1 cellular context compared by ENCODE assay signal in the genomic region with DNA sequence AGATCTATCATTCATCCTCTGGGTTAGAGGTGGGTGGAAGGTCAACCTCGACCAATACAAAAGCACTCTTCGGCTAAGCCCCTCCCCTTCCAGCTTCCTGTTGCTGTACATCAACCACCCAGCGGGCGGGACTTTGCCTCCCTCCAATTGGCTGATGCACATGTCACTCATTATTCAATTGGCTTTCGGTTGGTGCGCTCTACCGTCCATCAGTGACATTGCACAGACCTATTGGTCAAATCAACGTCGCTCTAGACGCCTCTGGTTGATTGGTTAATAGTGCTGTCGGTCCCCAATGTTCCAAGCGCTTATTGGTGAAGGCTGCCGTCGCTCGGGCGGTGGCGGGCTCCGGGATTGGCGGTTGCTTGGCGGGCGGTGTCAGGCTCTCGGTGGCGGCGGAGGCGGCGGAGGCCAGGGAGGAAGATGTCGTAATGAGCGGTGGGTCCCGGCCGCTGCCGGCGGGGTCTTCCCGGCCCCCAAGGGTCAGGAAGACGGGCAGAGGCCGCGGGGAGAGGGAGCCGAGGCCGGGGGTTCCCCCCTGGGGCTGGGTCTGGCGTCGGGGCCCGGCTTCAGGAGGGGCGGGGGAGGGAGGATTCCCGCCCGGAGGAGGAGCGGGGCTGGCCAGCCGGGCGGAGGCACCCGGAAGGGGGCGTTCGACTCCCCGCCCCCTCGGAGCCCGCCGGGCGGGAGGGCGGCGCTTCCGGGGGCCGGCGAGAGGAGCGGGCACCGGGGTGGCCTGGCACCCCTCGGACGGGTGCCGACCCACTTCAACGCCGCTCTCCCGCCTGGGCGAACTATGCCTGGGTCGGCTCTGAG.
TF ChIP-seq lines count a peak whose summit lies in the region.

A gene (plus strand): TSS at position 381 of the 816 bp plus-strand sequence. CDS start 51 bp downstream, at position 432.

TF ChIP-seq in K562, 482 proteins besides CTCF, POLR2A, EP300 and RAD21 (continued from another document and continues in another):
- TF ChIP-seq, protein P1, sequence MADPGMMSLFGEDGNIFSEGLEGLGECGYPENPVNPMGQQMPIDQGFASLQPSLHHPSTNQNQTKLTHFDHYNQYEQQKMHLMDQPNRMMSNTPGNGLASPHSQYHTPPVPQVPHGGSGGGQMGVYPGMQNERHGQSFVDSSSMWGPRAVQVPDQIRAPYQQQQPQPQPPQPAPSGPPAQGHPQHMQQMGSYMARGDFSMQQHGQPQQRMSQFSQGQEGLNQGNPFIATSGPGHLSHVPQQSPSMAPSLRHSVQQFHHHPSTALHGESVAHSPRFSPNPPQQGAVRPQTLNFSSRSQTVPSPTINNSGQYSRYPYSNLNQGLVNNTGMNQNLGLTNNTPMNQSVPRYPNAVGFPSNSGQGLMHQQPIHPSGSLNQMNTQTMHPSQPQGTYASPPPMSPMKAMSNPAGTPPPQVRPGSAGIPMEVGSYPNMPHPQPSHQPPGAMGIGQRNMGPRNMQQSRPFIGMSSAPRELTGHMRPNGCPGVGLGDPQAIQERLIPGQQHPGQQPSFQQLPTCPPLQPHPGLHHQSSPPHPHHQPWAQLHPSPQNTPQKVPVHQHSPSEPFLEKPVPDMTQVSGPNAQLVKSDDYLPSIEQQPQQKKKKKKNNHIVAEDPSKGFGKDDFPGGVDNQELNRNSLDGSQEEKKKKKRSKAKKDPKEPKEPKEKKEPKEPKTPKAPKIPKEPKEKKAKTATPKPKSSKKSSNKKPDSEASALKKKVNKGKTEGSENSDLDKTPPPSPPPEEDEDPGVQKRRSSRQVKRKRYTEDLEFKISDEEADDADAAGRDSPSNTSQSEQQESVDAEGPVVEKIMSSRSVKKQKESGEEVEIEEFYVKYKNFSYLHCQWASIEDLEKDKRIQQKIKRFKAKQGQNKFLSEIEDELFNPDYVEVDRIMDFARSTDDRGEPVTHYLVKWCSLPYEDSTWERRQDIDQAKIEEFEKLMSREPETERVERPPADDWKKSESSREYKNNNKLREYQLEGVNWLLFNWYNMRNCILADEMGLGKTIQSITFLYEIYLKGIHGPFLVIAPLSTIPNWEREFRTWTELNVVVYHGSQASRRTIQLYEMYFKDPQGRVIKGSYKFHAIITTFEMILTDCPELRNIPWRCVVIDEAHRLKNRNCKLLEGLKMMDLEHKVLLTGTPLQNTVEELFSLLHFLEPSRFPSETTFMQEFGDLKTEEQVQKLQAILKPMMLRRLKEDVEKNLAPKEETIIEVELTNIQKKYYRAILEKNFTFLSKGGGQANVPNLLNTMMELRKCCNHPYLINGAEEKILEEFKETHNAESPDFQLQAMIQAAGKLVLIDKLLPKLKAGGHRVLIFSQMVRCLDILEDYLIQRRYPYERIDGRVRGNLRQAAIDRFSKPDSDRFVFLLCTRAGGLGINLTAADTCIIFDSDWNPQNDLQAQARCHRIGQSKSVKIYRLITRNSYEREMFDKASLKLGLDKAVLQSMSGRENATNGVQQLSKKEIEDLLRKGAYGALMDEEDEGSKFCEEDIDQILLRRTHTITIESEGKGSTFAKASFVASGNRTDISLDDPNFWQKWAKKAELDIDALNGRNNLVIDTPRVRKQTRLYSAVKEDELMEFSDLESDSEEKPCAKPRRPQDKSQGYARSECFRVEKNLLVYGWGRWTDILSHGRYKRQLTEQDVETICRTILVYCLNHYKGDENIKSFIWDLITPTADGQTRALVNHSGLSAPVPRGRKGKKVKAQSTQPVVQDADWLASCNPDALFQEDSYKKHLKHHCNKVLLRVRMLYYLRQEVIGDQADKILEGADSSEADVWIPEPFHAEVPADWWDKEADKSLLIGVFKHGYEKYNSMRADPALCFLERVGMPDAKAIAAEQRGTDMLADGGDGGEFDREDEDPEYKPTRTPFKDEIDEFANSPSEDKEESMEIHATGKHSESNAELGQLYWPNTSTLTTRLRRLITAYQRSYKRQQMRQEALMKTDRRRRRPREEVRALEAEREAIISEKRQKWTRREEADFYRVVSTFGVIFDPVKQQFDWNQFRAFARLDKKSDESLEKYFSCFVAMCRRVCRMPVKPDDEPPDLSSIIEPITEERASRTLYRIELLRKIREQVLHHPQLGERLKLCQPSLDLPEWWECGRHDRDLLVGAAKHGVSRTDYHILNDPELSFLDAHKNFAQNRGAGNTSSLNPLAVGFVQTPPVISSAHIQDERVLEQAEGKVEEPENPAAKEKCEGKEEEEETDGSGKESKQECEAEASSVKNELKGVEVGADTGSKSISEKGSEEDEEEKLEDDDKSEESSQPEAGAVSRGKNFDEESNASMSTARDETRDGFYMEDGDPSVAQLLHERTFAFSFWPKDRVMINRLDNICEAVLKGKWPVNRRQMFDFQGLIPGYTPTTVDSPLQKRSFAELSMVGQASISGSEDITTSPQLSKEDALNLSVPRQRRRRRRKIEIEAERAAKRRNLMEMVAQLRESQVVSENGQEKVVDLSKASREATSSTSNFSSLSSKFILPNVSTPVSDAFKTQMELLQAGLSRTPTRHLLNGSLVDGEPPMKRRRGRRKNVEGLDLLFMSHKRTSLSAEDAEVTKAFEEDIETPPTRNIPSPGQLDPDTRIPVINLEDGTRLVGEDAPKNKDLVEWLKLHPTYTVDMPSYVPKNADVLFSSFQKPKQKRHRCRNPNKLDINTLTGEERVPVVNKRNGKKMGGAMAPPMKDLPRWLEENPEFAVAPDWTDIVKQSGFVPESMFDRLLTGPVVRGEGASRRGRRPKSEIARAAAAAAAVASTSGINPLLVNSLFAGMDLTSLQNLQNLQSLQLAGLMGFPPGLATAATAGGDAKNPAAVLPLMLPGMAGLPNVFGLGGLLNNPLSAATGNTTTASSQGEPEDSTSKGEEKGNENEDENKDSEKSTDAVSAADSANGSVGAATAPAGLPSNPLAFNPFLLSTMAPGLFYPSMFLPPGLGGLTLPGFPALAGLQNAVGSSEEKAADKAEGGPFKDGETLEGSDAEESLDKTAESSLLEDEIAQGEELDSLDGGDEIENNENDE (IDR thresholded peaks at IDR 0.05; ENCODE audit: low read depth, low read length): no peak
- no peak for TF ChIP-seq ZNF146 (CRISPR knock-in tag; IDR thresholded peaks at IDR 0.05; ENCODE audit: unreplicated experiment)
- TF ChIP-seq TAF9B (IDR thresholded peaks at IDR 0.05; ENCODE audit: partially characterized antibody): no peak
- TF ChIP-seq ZNF76 (CRISPR knock-in tag; IDR thresholded peaks at IDR 0.05; ENCODE audit: borderline replicate concordance): no peak
- peak; percentile 90 for TF ChIP-seq POLR2G (IDR thresholded peaks at IDR 0.05; ENCODE audit: low read depth, low read length)
- no peak for TF ChIP-seq HEY1 (CRISPR knock-in tag; IDR thresholded peaks at IDR 0.05; ENCODE audit: borderline replicate concordance)
- TF ChIP-seq NFATC3 (IDR thresholded peaks at IDR 0.05): no peak
- no peak for TF ChIP-seq TFAM (CRISPR knock-in tag; conservative IDR thresholded peaks at IDR 0.05)
- no peak for TF ChIP-seq TCF3 (CRISPR knock-in tag; IDR thresholded peaks at IDR 0.05)
- peak; percentile 71; the same call in 1 of the 2 replicates for TF ChIP-seq POLR2AphosphoS5 (IDR thresholded peaks at IDR 0.05; ENCODE audit: control insufficient read depth, insufficient read depth, low read depth, low read length)
- TF ChIP-seq SP2 (IDR thresholded peaks at IDR 0.05; ENCODE audit: extremely low read depth, low read depth, low read length, poor library complexity, severe bottlenecking): peak; percentile 95
- TF ChIP-seq ZNF354B (CRISPR knock-in tag; IDR thresholded peaks at IDR 0.05): no peak
- no peak for TF ChIP-seq SPI1 (IDR thresholded peaks at IDR 0.05; ENCODE audit: borderline replicate concordance, low read depth, low read length)
- no peak for TF ChIP-seq NFE2 (IDR thresholded peaks at IDR 0.05; ENCODE audit: low read depth)
- no peak for TF ChIP-seq CCAR2 (IDR thresholded peaks at IDR 0.05; ENCODE audit: low read depth, low read length)
- TF ChIP-seq, protein P2, sequence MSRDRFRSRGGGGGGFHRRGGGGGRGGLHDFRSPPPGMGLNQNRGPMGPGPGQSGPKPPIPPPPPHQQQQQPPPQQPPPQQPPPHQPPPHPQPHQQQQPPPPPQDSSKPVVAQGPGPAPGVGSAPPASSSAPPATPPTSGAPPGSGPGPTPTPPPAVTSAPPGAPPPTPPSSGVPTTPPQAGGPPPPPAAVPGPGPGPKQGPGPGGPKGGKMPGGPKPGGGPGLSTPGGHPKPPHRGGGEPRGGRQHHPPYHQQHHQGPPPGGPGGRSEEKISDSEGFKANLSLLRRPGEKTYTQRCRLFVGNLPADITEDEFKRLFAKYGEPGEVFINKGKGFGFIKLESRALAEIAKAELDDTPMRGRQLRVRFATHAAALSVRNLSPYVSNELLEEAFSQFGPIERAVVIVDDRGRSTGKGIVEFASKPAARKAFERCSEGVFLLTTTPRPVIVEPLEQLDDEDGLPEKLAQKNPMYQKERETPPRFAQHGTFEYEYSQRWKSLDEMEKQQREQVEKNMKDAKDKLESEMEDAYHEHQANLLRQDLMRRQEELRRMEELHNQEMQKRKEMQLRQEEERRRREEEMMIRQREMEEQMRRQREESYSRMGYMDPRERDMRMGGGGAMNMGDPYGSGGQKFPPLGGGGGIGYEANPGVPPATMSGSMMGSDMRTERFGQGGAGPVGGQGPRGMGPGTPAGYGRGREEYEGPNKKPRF (IDR thresholded peaks at IDR 0.05; ENCODE audit: low read depth, low read length): no peak
- TF ChIP-seq ZNF24 (IDR thresholded peaks at IDR 0.05): no peak
- TF ChIP-seq, protein P3, sequence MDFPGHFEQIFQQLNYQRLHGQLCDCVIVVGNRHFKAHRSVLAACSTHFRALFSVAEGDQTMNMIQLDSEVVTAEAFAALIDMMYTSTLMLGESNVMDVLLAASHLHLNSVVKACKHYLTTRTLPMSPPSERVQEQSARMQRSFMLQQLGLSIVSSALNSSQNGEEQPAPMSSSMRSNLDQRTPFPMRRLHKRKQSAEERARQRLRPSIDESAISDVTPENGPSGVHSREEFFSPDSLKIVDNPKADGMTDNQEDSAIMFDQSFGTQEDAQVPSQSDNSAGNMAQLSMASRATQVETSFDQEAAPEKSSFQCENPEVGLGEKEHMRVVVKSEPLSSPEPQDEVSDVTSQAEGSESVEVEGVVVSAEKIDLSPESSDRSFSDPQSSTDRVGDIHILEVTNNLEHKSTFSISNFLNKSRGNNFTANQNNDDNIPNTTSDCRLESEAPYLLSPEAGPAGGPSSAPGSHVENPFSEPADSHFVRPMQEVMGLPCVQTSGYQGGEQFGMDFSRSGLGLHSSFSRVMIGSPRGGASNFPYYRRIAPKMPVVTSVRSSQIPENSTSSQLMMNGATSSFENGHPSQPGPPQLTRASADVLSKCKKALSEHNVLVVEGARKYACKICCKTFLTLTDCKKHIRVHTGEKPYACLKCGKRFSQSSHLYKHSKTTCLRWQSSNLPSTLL (IDR thresholded peaks at IDR 0.05): no peak
- TF ChIP-seq CBX1 (IDR thresholded peaks at IDR 0.05; ENCODE audit: low read depth): no peak
- TF ChIP-seq, protein P4, sequence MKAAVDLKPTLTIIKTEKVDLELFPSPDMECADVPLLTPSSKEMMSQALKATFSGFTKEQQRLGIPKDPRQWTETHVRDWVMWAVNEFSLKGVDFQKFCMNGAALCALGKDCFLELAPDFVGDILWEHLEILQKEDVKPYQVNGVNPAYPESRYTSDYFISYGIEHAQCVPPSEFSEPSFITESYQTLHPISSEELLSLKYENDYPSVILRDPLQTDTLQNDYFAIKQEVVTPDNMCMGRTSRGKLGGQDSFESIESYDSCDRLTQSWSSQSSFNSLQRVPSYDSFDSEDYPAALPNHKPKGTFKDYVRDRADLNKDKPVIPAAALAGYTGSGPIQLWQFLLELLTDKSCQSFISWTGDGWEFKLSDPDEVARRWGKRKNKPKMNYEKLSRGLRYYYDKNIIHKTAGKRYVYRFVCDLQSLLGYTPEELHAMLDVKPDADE (conservative IDR thresholded peaks at IDR 0.05; ENCODE audit: control insufficient read depth, low read depth, low read length): no peak; the same call in none of the 2 replicates
- no peak for TF ChIP-seq BCL6 (CRISPR knock-in tag; IDR thresholded peaks at IDR 0.05)
- no peak for TF ChIP-seq HDAC2 (IDR thresholded peaks at IDR 0.05)
- no peak for TF ChIP-seq CSDE1 (IDR thresholded peaks at IDR 0.05)
- TF ChIP-seq, protein P5, sequence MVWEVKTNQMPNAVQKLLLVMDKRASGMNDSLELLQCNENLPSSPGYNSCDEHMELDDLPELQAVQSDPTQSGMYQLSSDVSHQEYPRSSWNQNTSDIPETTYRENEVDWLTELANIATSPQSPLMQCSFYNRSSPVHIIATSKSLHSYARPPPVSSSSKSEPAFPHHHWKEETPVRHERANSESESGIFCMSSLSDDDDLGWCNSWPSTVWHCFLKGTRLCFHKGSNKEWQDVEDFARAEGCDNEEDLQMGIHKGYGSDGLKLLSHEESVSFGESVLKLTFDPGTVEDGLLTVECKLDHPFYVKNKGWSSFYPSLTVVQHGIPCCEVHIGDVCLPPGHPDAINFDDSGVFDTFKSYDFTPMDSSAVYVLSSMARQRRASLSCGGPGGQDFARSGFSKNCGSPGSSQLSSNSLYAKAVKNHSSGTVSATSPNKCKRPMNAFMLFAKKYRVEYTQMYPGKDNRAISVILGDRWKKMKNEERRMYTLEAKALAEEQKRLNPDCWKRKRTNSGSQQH (CRISPR knock-in tag; IDR thresholded peaks at IDR 0.05): no peak
- TF ChIP-seq ZNF445 (CRISPR knock-in tag; IDR thresholded peaks at IDR 0.05; ENCODE audit: low read depth): no peak
- no peak for TF ChIP-seq ZNF717 (CRISPR knock-in tag; IDR thresholded peaks at IDR 0.05)
- TF ChIP-seq SRSF3 (IDR thresholded peaks at IDR 0.05; ENCODE audit: insufficient read depth, low read length): no peak
- TF ChIP-seq, protein P6, sequence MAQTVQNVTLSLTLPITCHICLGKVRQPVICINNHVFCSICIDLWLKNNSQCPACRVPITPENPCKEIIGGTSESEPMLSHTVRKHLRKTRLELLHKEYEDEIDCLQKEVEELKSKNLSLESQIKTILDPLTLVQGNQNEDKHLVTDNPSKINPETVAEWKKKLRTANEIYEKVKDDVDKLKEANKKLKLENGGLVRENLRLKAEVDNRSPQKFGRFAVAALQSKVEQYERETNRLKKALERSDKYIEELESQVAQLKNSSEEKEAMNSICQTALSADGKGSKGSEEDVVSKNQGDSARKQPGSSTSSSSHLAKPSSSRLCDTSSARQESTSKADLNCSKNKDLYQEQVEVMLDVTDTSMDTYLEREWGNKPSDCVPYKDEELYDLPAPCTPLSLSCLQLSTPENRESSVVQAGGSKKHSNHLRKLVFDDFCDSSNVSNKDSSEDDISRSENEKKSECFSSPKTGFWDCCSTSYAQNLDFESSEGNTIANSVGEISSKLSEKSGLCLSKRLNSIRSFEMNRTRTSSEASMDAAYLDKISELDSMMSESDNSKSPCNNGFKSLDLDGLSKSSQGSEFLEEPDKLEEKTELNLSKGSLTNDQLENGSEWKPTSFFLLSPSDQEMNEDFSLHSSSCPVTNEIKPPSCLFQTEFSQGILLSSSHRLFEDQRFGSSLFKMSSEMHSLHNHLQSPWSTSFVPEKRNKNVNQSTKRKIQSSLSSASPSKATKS (CRISPR knock-in tag; IDR thresholded peaks at IDR 0.05): no peak
- TF ChIP-seq ZNF764 (CRISPR knock-in tag; IDR thresholded peaks at IDR 0.05; ENCODE audit: low read depth): peak; percentile 18; the same call in 1 of the 2 replicates
- no peak for TF ChIP-seq STAT5A (IDR thresholded peaks at IDR 0.05; ENCODE audit: borderline replicate concordance, low read length)
- peak; percentile 23; the same call in 1 of the 2 replicates for TF ChIP-seq FOXP1 (CRISPR knock-in tag; IDR thresholded peaks at IDR 0.05)
- peak; percentile 93 for TF ChIP-seq FOXM1 (IDR thresholded peaks at IDR 0.05; ENCODE audit: low read depth)
- no peak for TF ChIP-seq FOXM1 (CRISPR knock-in tag; IDR thresholded peaks at IDR 0.05; ENCODE audit: low read depth)
- TF ChIP-seq ZNF444 (CRISPR knock-in tag; IDR thresholded peaks at IDR 0.05): no peak
- TF ChIP-seq YY1 (IDR thresholded peaks at IDR 0.05; ENCODE audit: borderline replicate concordance in 1 of 3, control insufficient read depth in 1 of 3, extremely low read depth in 1 of 3, insufficient read depth in 3 of 3, insufficient read length in 1 of 3, insufficient replicate concordance in 2 of 3, low read depth in 1 of 3, low read length in 2 of 3): peak in 2 of 3 experiments; percentile 30 to 59
- no peak for TF ChIP-seq KDM1A (IDR thresholded peaks at IDR 0.05)
